32 cellular contexts compared by ENCODE assay signal in the genomic region with DNA sequence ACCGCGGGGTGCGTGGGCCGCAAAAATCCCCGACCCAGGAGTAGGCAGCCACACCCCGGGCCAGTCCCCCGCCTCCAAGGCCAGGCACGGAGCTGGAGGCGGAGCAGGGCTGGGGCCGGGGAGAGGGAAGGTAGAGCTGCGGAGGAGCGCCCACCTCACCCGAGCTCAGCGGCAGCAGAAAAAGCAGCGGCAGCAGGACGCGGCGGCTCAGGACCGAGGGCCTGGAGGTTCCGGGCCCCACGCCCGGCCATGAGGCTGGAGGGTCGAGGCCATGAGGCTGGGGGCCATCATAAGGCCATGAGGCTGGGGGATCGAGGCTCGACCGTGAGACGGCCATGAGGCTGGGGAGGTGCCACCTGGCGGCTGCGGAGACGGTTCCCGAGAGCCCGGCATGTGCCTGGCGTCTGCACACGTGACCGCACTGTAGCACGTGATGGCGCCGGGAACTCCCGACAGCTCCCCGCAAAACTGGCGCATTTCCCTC. TPM values are rescaled to one million over a fixed set of nuclear protein-coding genes. Genes with fewer than 3 reads are reported as not detected.
"Had no signal": no experiment of that assay in that cellular context is flagged by ENCODE, and none has a peak within 500 bp of the region (broad histone marks: within the 10 kb centered on the region; RNA-seq: fewer than 3 reads in every experiment).

No MANE protein-coding gene starts in this region.

- H3K27me3 Mint-ChIP-seq: activated CD4-positive, alpha-beta memory T cell treated with anti-CD3 and anti-CD28 coated beads, Interleukin-2, amount 10 ng/mL, durations not matched to agents 7 days and 5 days; activated CD8-positive, alpha-beta memory T cell treated with anti-CD3 and anti-CD28 coated beads, Interleukin-2, amount 10 ng/mL, durations not matched to agents 7 days and 5 days; activated naive CD8-positive, alpha-beta T cell; activated naive CD8-positive, alpha-beta T cell treated with anti-CD3 and anti-CD28 coated beads, Interleukin-2, amount 50 U/mL, for 24 hours had no signal

- H3K27ac Mint-ChIP-seq: activated CD4-positive, alpha-beta memory T cell treated with anti-CD3 and anti-CD28 coated beads, Interleukin-2, amount 10 ng/mL, durations not matched to agents 7 days and 5 days; activated CD8-positive, alpha-beta memory T cell treated with anti-CD3 and anti-CD28 coated beads, Interleukin-2, amount 10 ng/mL, durations not matched to agents 7 days and 5 days; activated naive CD4-positive, alpha-beta T cell treated with anti-CD3 and anti-CD28 coated beads, Interleukin-2, amount 10 ng/mL, durations not matched to agents 7 days and 5 days; activated naive CD8-positive, alpha-beta T cell; activated naive CD8-positive, alpha-beta T cell treated with anti-CD3 and anti-CD28 coated beads, Interleukin-2, amount 50 U/mL, for 24 hours had no signal

- H3K9me3 Mint-ChIP-seq: activated CD4-positive, alpha-beta memory T cell treated with anti-CD3 and anti-CD28 coated beads, Interleukin-2, amount 10 ng/mL, durations not matched to agents 7 days and 5 days; activated naive CD4-positive, alpha-beta T cell treated with anti-CD3 and anti-CD28 coated beads, Interleukin-2, amount 10 ng/mL, durations not matched to agents 7 days and 5 days; activated naive CD8-positive, alpha-beta T cell treated with anti-CD3 and anti-CD28 coated beads, Interleukin-2, amount 50 U/mL, for 24 hours; brain had no signal

- ATAC-seq: activated CD4-positive, CD25-positive, alpha-beta regulatory T cell treated with anti-CD3 and anti-CD28 coated beads, Interleukin-2, amount 50 U/mL, for 24 hours; activated CD8-positive, alpha-beta memory T cell treated with anti-CD3 and anti-CD28 coated beads, Interleukin-2, amount 10 ng/mL, durations not matched to agents 7 days and 5 days; activated naive CD8-positive, alpha-beta T cell treated with anti-CD3 and anti-CD28 coated beads, Interleukin-2, amount 50 U/mL, for 24 hours; Panc1 had no signal

- DNase-seq: activated CD4-positive, alpha-beta memory T cell treated with anti-CD3 and anti-CD28 coated beads, Interleukin-2, amount 10 ng/mL, durations not matched to agents 7 days and 5 days; activated CD4-positive, alpha-beta T cell treated with anti-CD3 and anti-CD28 coated beads for 4 hours; activated CD8-positive, alpha-beta memory T cell treated with anti-CD3 and anti-CD28 coated beads for 24 hours; activated CD8-positive, alpha-beta memory T cell treated with anti-CD3 and anti-CD28 coated beads, Interleukin-2, amount 10 ng/mL, durations not matched to agents 7 days and 5 days; activated CD8-positive, alpha-beta memory T cell treated with anti-CD3 and anti-CD28 coated beads, Interleukin-2, amount 50 U/mL, for 48 hours; activated effector memory CD4-positive, alpha-beta T cell treated with Interleukin-2 at 50 U/mL for 16 hours; activated naive CD4-positive, alpha-beta T cell treated with anti-CD3 and anti-CD28 coated beads, Interleukin-2, amount 10 ng/mL, durations not matched to agents 7 days and 5 days; activated naive CD8-positive, alpha-beta T cell treated with anti-CD3 and anti-CD28 coated beads, Interleukin-2, amount 50 U/mL, for 24 hours; activated T-cell treated with anti-CD3 and anti-CD28 coated beads, Interleukin-2, amount 50 U/mL, for 48 hours; anterior cingulate cortex; caudate nucleus; cerebellar nuclear complex; NCI-H1105 treated with DMSO at 0.1 percent for 48 hours; NCI-H1436; NCI-H1694; NCI-H1930; NCI-H2081 treated with DMSO at 0.1 percent for 48 hours; NCI-H345; NCI-H524 treated with DMSO at 0.1 percent for 48 hours; SHP77; SJCRH30; T1000 had no signal

- H3K4me1 Mint-ChIP-seq: activated CD4-positive, alpha-beta memory T cell treated with anti-CD3 and anti-CD28 coated beads, Interleukin-2, amount 10 ng/mL, durations not matched to agents 7 days and 5 days; activated CD8-positive, alpha-beta memory T cell treated with anti-CD3 and anti-CD28 coated beads, Interleukin-2, amount 10 ng/mL, durations not matched to agents 7 days and 5 days; brain had no signal

- H3K4me3 Mint-ChIP-seq: activated CD4-positive, alpha-beta memory T cell treated with anti-CD3 and anti-CD28 coated beads, Interleukin-2, amount 10 ng/mL, durations not matched to agents 7 days and 5 days; activated CD8-positive, alpha-beta memory T cell treated with anti-CD3 and anti-CD28 coated beads, Interleukin-2, amount 10 ng/mL, durations not matched to agents 7 days and 5 days; activated naive CD4-positive, alpha-beta T cell treated with anti-CD3 and anti-CD28 coated beads, Interleukin-2, amount 10 ng/mL, durations not matched to agents 7 days and 5 days; activated naive CD8-positive, alpha-beta T cell; activated naive CD8-positive, alpha-beta T cell treated with anti-CD3 and anti-CD28 coated beads, Interleukin-2, amount 50 U/mL, for 24 hours; brain had no signal

- H3K36me3 Mint-ChIP-seq: activated CD8-positive, alpha-beta memory T cell treated with anti-CD3 and anti-CD28 coated beads, Interleukin-2, amount 10 ng/mL, durations not matched to agents 7 days and 5 days; activated naive CD4-positive, alpha-beta T cell treated with anti-CD3 and anti-CD28 coated beads, Interleukin-2, amount 10 ng/mL, durations not matched to agents 7 days and 5 days; activated naive CD8-positive, alpha-beta T cell; brain had no signal

RNA-seq across cellular contexts. Expression of a gene that starts 32.9 kb away (rescaled TPM):
- total RNA-seq: activated CD4-positive, alpha-beta memory T cell treated with anti-CD3 and anti-CD28 coated beads, Interleukin-2, amount 10 ng/mL, durations not matched to agents 7 days and 5 days; activated CD8-positive, alpha-beta memory T cell treated with anti-CD3 and anti-CD28 coated beads, Interleukin-2, amount 10 ng/mL, durations not matched to agents 7 days and 5 days; bronchial epithelial cell; MCF 10A; NCI-H460; RPMI7951; SJCRH30; T-helper 1 cell treated with Interleukin-12 subunit alpha and Interleukin-12 subunit beta and Interleukin-4 antibody, amounts not matched to agents 30 ng/mL and 1 ng/mL, for 36 hours; T-helper 2 cell treated with Interferon-gamma antibody and Interleukin-4, amounts not matched to agents 100 ng/mL and 5 ng/mL, for 36 hours had no signal

RNA-seq across cellular contexts. Expression of a gene that starts 49.4 kb away (rescaled TPM):
- total RNA-seq: activated CD8-positive, alpha-beta memory T cell treated with anti-CD3 and anti-CD28 coated beads, Interleukin-2, amount 10 ng/mL, durations not matched to agents 7 days and 5 days; RPMI7951; T-helper 1 cell treated with Interleukin-12 subunit alpha and Interleukin-12 subunit beta and Interleukin-4 antibody, amounts not matched to agents 30 ng/mL and 1 ng/mL, for 36 hours; T-helper 2 cell treated with Interferon-gamma antibody and Interleukin-4, amounts not matched to agents 100 ng/mL and 5 ng/mL, for 36 hours had no signal
